Comparison of ENCODE assay signal across 9 cellular contexts in the genomic region with DNA sequence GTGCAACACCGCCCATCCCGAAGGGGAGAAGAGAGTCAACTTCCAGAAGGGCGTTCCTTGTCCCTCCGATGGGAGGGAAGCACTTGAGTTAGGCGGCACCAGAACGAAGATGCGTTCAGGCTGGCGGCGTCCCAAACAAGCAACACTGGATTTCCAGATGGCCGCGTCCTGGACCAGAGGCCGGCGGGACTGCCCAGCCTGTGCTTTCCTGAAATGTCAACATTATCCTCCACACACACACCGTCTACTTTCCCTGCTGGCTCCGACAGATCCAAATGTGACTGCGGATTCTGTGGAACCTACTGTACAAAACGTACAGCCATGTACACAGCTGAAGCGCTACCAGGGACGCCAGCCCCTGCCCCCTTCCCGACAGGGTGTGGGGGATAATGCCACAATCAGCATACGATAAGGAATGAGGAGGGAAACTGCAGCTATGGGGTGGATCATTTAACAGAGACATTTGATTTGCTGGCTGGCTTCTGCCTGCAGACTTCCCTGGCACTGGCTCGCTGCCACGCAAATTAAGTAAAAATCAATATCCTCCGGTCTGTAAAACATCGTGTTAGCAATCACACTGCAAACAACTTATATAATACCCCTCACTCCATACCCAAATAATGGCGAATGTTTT.
DNase-seq lines count a peak whose midpoint lies in the region; ATAC-seq and TF ChIP-seq lines count a peak whose summit lies in the region.
"Had no signal": no experiment of that assay in that cellular context is flagged by ENCODE, and none has a peak within 500 bp of the region (broad histone marks: within the 10 kb centered on the region; RNA-seq: fewer than 3 reads in every experiment).

No MANE protein-coding gene starts in this region.

- peaks cover 55% of the 10 kb centered on the region for H3K79me1 ChIP-seq in mesendoderm (ENCODE audit: low read length)

- H3K23ac ChIP-seq in mesendoderm (ENCODE audit: low read length), result no peak overlapping the region

- peaks cover 91% of the 10 kb centered on the region for H3K79me2 ChIP-seq in mesendoderm (ENCODE audit: control insufficient read depth, insufficient read depth, low read length)

- no peak overlapping the region for H3K18ac ChIP-seq in mesendoderm (ENCODE audit: low read length)

- no peaks in the 10 kb centered on the region for H3K27me3 ChIP-seq in mesendoderm (ENCODE audit: insufficient read depth, low read length, poor library complexity)
- H3K27me3 ChIP-seq: adrenal gland had no signal

- no peak overlapping the region for H4K5ac ChIP-seq in mesendoderm (ENCODE audit: low read length)

- H2BK15ac ChIP-seq in mesendoderm (replicated peaks; ENCODE audit: low read depth), result no peak overlapping the region

- H3K9ac ChIP-seq in mesendoderm (ENCODE audit: low read length), result no peak overlapping the region

- no peak overlapping the region for H3K4me3 ChIP-seq in mesendoderm (ENCODE audit: low read length)
- H3K4me3 ChIP-seq: adrenal gland had no signal

- H3K4me2 ChIP-seq in mesendoderm (ENCODE audit: low read length), result no peak overlapping the region

- H2BK120ac ChIP-seq in mesendoderm (ENCODE audit: low read depth, low read length), result no peak overlapping the region

- WGBS in mesendoderm (ENCODE audit: extremely low coverage, insufficient coverage, low lambda C conversion rate), result no CpG with 5 or more reads among the region's 26 CpGs

- no peaks in the 10 kb centered on the region for H3K4me1 ChIP-seq in mesendoderm (ENCODE audit: control insufficient read depth, low read depth, low read length)

- ATAC-seq in left colon (peak; percentile 52), GM19324 (IDR thresholded peaks at IDR 0.05; ENCODE audit: low FRiP score, unreplicated experiment) (no peak), GM19328 (IDR thresholded peaks at IDR 0.05; ENCODE audit: unreplicated experiment) (no peak)

- H2AK5ac ChIP-seq in mesendoderm (ENCODE audit: low read length), result no peak overlapping the region

- TF ChIP-seq CTCF in VCaP (conservative IDR thresholded peaks at IDR 0.05), result no peak

- H3K36me3 ChIP-seq in mesendoderm (ENCODE audit: control insufficient read depth, insufficient read depth, low read length), result peaks cover 5% of the 10 kb centered on the region

- H4K8ac ChIP-seq in mesendoderm (ENCODE audit: low read depth, low read length), result no peak overlapping the region

- no peak overlapping the region for H2BK5ac ChIP-seq in mesendoderm (ENCODE audit: low read length)

- intact Hi-C loops in left colon (cut with DNase I, micrococcal nuclease), result no loop called here

- H3K56ac ChIP-seq in mesendoderm (ENCODE audit: low read length), result no peak overlapping the region

- peak; percentile 57 for DNase-seq in NCI-H1105 (lab: John Stamatoyannopoulos, UW)
- peak; percentile 69 to 71 for DNase-seq in left colon
- DNase-seq in HuH-7.5 (ENCODE audit: low spot score), result no peak
- DNase-seq in mesendoderm, result no peak

- peak overlapping the region; percentile 87 for H3K27ac ChIP-seq in VCaP
- peak overlapping the region; percentile 53 for H3K27ac ChIP-seq in temporal lobe (ENCODE audit: low read depth, low read length)
- H3K27ac ChIP-seq in mesendoderm (ENCODE audit: low read depth, low read length), result no peak overlapping the region

- no peak overlapping the region for H3K4ac ChIP-seq in mesendoderm (ENCODE audit: low read depth, low read length)

Comparison
In these comparisons a context has a peak if more than half of its experiments do, and no peak if none do; other contexts are left out.
1. DNase-seq: peak in NCI-H1105 (single experiment) and left colon (2 of 2); none in HuH-7.5 (single experiment) and mesendoderm (single experiment).